In the genomic region with DNA sequence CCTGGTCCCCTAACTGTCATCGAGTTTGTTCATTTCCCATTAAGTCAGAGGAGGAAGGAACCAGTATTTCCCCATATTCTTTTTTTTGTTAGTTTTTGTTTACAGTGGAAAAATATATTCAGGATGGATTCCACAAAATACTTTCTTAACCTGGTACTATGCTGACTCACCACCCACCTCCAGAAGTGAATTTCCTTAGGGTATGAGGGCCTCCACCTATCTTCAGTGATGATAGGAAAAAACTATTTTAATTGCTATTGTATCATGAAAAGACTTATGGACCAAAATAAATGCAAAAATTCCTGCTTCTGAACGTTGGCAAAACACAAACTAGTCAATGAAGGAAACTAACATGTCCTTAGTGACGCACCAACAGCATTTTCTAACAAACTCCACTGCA, we compare ENCODE assay signal across 18 cellular contexts.
DNase-seq lines count a peak whose midpoint lies in the region; ATAC-seq, FAIRE-seq and TF ChIP-seq lines count a peak whose summit lies in the region.
"Had no signal": no experiment of that assay in that cellular context is flagged by ENCODE, and none has a peak within 500 bp of the region (broad histone marks: within the 10 kb centered on the region; RNA-seq: fewer than 3 reads in every experiment).

No MANE protein-coding gene starts in this region.

- peak; percentile 16 for DNase-seq in M059J (ENCODE audit: low read depth)
- peak; percentile 5 for DNase-seq in RWPE1 (ENCODE audit: low spot score)
- peak in 1 of 2 donors; percentile 58 for DNase-seq in foreskin keratinocyte
- DNase-seq in osteoblast (ENCODE audit: insufficient read length, low spot score, missing footprints), result peak; percentile 14
- no peak for DNase-seq in HTR-8/SVneo (ENCODE audit: insufficient read length, low spot score)
- DNase-seq in SK-N-SH, result no peak
- DNase-seq: 8988T; CD4-positive, alpha-beta memory T cell; DMS153; DMS79; GDM1; GM23248 had no signal

- peaks cover 3% of the 10 kb centered on the region for H3F3A ChIP-seq in SK-N-SH (replicated peaks; ENCODE audit: insufficient read depth)

- H3K9me2 ChIP-seq in SK-N-SH, result no peaks in the 10 kb centered on the region

- H3K4me3 ChIP-seq in osteoblast (ENCODE audit: insufficient read depth, low read length), result no peak overlapping the region
- H3K4me3 ChIP-seq in SK-N-SH (ENCODE audit: low read depth in 2 of 2, low read length in 1 of 2), result no peak overlapping the region
- H3K4me3 ChIP-seq: BLaER1, GM23248, HAP-1 had no signal

- CTCF ChIA-PET in RWPE1 (lab: Yijun Ruan, JAX) (no interaction called here), SK-N-SH (lab: Yijun Ruan, JAX) (interaction anchor here (1.3 kb wide), 1 partner anchor 1558 kb away, joined by 3 read pairs; no protein-coding TSS in a partner anchor)

- H3K79me2 ChIP-seq in osteoblast (ENCODE audit: insufficient read depth, low read length) (no peaks in the 10 kb centered on the region), SK-N-SH (ENCODE audit: insufficient read depth) (no peaks in the 10 kb centered on the region)

- H3K27ac ChIP-seq in RWPE1 (no peak overlapping the region), foreskin keratinocyte (no peak overlapping the region), osteoblast (ENCODE audit: low read depth, low read length) (no peak overlapping the region), SK-N-SH (ENCODE audit: low read depth in 2 of 2, low read length in 1 of 2) (no peak overlapping the region)
- H3K27ac ChIP-seq: BLaER1, GM23248 had no signal

- H2AFZ ChIP-seq in osteoblast (ENCODE audit: low read length) (no peak overlapping the region), SK-N-SH (ENCODE audit: low read depth) (no peak overlapping the region)
- H2AFZ ChIP-seq: GM23248 had no signal

- no peak for FAIRE-seq in HTR-8/SVneo (lab: Jason Lieb, UNC)
- FAIRE-seq: GM12892, HepG2 had no signal

- H3K4me1 ChIP-seq in foreskin keratinocyte (peaks cover 10% of the 10 kb centered on the region), osteoblast (ENCODE audit: insufficient read depth, low read length) (peaks cover 5% of the 10 kb centered on the region), SK-N-SH (ENCODE audit: control insufficient read depth in 1 of 2, insufficient read depth in 2 of 2, low read depth in 1 of 2, low read length in 1 of 2) (peaks cover 0 to 2% of the 10 kb centered on the region in 2 experiments; a peak in 2 of 4 replicates)
- H3K4me1 ChIP-seq: BLaER1 had no signal

- POLR2A ChIA-PET in RWPE1 (lab: Yijun Ruan, JAX; ENCODE audit: low non-redundant PET), result interaction anchor here (0.8 kb wide), 1 partner anchor 568 kb away, joined by 3 read pairs; no protein-coding TSS in a partner anchor
- POLR2A ChIA-PET in SK-N-SH (lab: Yijun Ruan, JAX), result no interaction called here

- no peaks in the 10 kb centered on the region for H3K9me3 ChIP-seq in osteoblast (ENCODE audit: low read depth, low read length)
- H3K9me3 ChIP-seq in SK-N-SH, result no peaks in the 10 kb centered on the region
- H3K9me3 ChIP-seq: BLaER1, HAP-1 had no signal

- WGBS in SK-N-SH (ENCODE audit: low lambda C conversion rate), result 54% methylated on average over 3 of the region's 3 CpGs

- no peak overlapping the region for H3K9ac ChIP-seq in SK-N-SH
- H3K9ac ChIP-seq: BLaER1, GM23248 had no signal

- TF ChIP-seq CTCF in RWPE1 (conservative IDR thresholded peaks at IDR 0.05; ENCODE audit: low read depth) (no peak), foreskin keratinocyte (conservative IDR thresholded peaks at IDR 0.05) (no peak), osteoblast (IDR thresholded peaks at IDR 0.05; ENCODE audit: extremely low read depth, low read depth, low read length) (no peak), SK-N-SH (IDR thresholded peaks at IDR 0.05) (no peak)

- H3K4me2 ChIP-seq in osteoblast (ENCODE audit: insufficient read depth, low read length) (no peak overlapping the region), SK-N-SH (no peak overlapping the region)
- H3K4me2 ChIP-seq: BLaER1 had no signal

- no peak for TF ChIP-seq EP300 in SK-N-SH (IDR thresholded peaks at IDR 0.05; ENCODE audit: borderline replicate concordance in 1 of 2, low read depth in 1 of 2, low read length in 1 of 2)

- H4K20me1 ChIP-seq in osteoblast (ENCODE audit: insufficient read depth, low read length), result no peaks in the 10 kb centered on the region
- H4K20me1 ChIP-seq in SK-N-SH (ENCODE audit: insufficient read depth), result no peaks in the 10 kb centered on the region
- H4K20me1 ChIP-seq: BLaER1 had no signal

- no peak for TF ChIP-seq RAD21 in SK-N-SH (IDR thresholded peaks at IDR 0.05; ENCODE audit: low read length)

- no peaks in the 10 kb centered on the region for H3K36me3 ChIP-seq in osteoblast (ENCODE audit: insufficient read depth, low read length)
- no peaks in the 10 kb centered on the region for H3K36me3 ChIP-seq in SK-N-SH (replicated peaks in 1 of 2; ENCODE audit: control insufficient read depth in 1 of 2, insufficient read depth in 2 of 2, low read length in 1 of 2)
- H3K36me3 ChIP-seq: BLaER1, HAP-1 had no signal

- peak; percentile 66 for ATAC-seq in foreskin keratinocyte
- ATAC-seq in GM18909 (IDR thresholded peaks at IDR 0.05; ENCODE audit: poor library complexity, unreplicated experiment), result no peak
- ATAC-seq in GM21786 (IDR thresholded peaks at IDR 0.05; ENCODE audit: unreplicated experiment), result no peak
- ATAC-seq: HepG2 had no signal

- H3K27me3 ChIP-seq in foreskin keratinocyte (no peaks in the 10 kb centered on the region), osteoblast (ENCODE audit: insufficient read depth, low read length) (no peaks in the 10 kb centered on the region), SK-N-SH (ENCODE audit: insufficient read depth) (no peaks in the 10 kb centered on the region)
- H3K27me3 ChIP-seq: BLaER1 had no signal

TF ChIP-seq in SK-N-SH, 30 proteins besides CTCF, POLR2A, EP300 and RAD21:
- TF ChIP-seq NRF1 (IDR thresholded peaks at IDR 0.05; ENCODE audit: low read depth, low read length), result no peak
- TF ChIP-seq, protein P1, sequence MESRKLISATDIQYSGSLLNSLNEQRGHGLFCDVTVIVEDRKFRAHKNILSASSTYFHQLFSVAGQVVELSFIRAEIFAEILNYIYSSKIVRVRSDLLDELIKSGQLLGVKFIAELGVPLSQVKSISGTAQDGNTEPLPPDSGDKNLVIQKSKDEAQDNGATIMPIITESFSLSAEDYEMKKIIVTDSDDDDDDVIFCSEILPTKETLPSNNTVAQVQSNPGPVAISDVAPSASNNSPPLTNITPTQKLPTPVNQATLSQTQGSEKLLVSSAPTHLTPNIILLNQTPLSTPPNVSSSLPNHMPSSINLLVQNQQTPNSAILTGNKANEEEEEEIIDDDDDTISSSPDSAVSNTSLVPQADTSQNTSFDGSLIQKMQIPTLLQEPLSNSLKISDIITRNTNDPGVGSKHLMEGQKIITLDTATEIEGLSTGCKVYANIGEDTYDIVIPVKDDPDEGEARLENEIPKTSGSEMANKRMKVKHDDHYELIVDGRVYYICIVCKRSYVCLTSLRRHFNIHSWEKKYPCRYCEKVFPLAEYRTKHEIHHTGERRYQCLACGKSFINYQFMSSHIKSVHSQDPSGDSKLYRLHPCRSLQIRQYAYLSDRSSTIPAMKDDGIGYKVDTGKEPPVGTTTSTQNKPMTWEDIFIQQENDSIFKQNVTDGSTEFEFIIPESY (IDR thresholded peaks at IDR 0.05; ENCODE audit: borderline replicate concordance, low read depth), result no peak
- TF ChIP-seq TCF12 (IDR thresholded peaks at IDR 0.05), result no peak
- TF ChIP-seq POLR2AphosphoS5 (IDR thresholded peaks at IDR 0.05; ENCODE audit: low read depth, low read length), result no peak
- no peak for TF ChIP-seq RFX5 (IDR thresholded peaks at IDR 0.05; ENCODE audit: low read length)
- no peak for TF ChIP-seq CHD2 (IDR thresholded peaks at IDR 0.05; ENCODE audit: low read length, partially characterized antibody)
- TF ChIP-seq GABPA (IDR thresholded peaks at IDR 0.05; ENCODE audit: low read depth), result no peak
- no peak for TF ChIP-seq YY1 (IDR thresholded peaks at IDR 0.05; ENCODE audit: low read depth)
- TF ChIP-seq, protein P2, sequence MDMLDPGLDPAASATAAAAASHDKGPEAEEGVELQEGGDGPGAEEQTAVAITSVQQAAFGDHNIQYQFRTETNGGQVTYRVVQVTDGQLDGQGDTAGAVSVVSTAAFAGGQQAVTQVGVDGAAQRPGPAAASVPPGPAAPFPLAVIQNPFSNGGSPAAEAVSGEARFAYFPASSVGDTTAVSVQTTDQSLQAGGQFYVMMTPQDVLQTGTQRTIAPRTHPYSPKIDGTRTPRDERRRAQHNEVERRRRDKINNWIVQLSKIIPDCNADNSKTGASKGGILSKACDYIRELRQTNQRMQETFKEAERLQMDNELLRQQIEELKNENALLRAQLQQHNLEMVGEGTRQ (IDR thresholded peaks at IDR 0.05; ENCODE audit: borderline replicate concordance, low read depth, low read length), result no peak
- no peak for TF ChIP-seq GATA2 (CRISPR knock-in tag; IDR thresholded peaks at IDR 0.05)
- TF ChIP-seq ELF1 (IDR thresholded peaks at IDR 0.05), result no peak
- TF ChIP-seq SIN3A (IDR thresholded peaks at IDR 0.05; ENCODE audit: borderline replicate concordance, low read depth, low read length), result no peak
- TF ChIP-seq, protein P3, sequence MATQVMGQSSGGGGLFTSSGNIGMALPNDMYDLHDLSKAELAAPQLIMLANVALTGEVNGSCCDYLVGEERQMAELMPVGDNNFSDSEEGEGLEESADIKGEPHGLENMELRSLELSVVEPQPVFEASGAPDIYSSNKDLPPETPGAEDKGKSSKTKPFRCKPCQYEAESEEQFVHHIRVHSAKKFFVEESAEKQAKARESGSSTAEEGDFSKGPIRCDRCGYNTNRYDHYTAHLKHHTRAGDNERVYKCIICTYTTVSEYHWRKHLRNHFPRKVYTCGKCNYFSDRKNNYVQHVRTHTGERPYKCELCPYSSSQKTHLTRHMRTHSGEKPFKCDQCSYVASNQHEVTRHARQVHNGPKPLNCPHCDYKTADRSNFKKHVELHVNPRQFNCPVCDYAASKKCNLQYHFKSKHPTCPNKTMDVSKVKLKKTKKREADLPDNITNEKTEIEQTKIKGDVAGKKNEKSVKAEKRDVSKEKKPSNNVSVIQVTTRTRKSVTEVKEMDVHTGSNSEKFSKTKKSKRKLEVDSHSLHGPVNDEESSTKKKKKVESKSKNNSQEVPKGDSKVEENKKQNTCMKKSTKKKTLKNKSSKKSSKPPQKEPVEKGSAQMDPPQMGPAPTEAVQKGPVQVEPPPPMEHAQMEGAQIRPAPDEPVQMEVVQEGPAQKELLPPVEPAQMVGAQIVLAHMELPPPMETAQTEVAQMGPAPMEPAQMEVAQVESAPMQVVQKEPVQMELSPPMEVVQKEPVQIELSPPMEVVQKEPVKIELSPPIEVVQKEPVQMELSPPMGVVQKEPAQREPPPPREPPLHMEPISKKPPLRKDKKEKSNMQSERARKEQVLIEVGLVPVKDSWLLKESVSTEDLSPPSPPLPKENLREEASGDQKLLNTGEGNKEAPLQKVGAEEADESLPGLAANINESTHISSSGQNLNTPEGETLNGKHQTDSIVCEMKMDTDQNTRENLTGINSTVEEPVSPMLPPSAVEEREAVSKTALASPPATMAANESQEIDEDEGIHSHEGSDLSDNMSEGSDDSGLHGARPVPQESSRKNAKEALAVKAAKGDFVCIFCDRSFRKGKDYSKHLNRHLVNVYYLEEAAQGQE (IDR thresholded peaks at IDR 0.05; ENCODE audit: low read depth, low read length), result no peak

Comparison
In these comparisons a context has a peak if more than half of its experiments do, and no peak if none do; other contexts are left out.
1. DNase-seq: peak in M059J (single experiment), RWPE1 (single experiment) and osteoblast (single experiment); none in HTR-8/SVneo (single experiment) and SK-N-SH (single experiment).